1 cellular context compared by ENCODE assay signal in genomic region chr2:43939695-43940094, GRCh38.
A peak's percentile ranks its signal among the peaks of the same experiment; 100 is the strongest.
TF ChIP-seq lines count a peak whose summit lies in the region.

No MANE protein-coding gene starts in this region.

TF ChIP-seq in HEK293, 187 proteins besides CTCF, POLR2A, EP300 and RAD21 (continued from another document):
- 0 out of 2 replicates have a peak, but pooled peaks have one; percentile 21 for TF ChIP-seq PRDM6 (tag by site-specific recombination; IDR thresholded peaks at IDR 0.05)
- no peak for TF ChIP-seq PRDM4 (tag by site-specific recombination; IDR thresholded peaks at IDR 0.05)
